In genomic region chr12:6336859-6337744, GRCh38 we compare ENCODE assay signal across 9 cellular contexts. TPM values are rescaled to one million over a fixed set of nuclear protein-coding genes. Genes with fewer than 3 reads are reported as not detected.
DNase-seq lines count a peak whose midpoint lies in the region; TF ChIP-seq lines count a peak whose summit lies in the region.
"Had no signal": no experiment of that assay in that cellular context is flagged by ENCODE, and none has a peak within 500 bp of the region (broad histone marks: within the 10 kb centered on the region; RNA-seq: fewer than 3 reads in every experiment).

No MANE protein-coding gene starts in this region.

- TF ChIP-seq CTCF in BJ (IDR thresholded peaks at IDR 0.05; ENCODE audit: insufficient read depth, low read depth, low read length) (no peak), Loucy (conservative IDR thresholded peaks at IDR 0.05; ENCODE audit: low read length) (no peak), left ventricle myocardium inferior (IDR thresholded peaks at IDR 0.05; ENCODE audit: borderline replicate concordance) (no peak)

- H3K27me3 ChIP-seq in BJ (ENCODE audit: control insufficient read depth, insufficient read depth, low read length) (no peaks in the 10 kb centered on the region), Loucy (ENCODE audit: insufficient read depth, low read length, poor library complexity, severe bottlenecking) (peaks cover 11% of the 10 kb centered on the region), left ventricle myocardium inferior (ENCODE audit: low read depth) (no peaks in the 10 kb centered on the region)

- peaks cover 96% of the 10 kb centered on the region for H3K79me2 ChIP-seq in Loucy (ENCODE audit: insufficient read depth, low read length)

- H3K4me3 ChIP-seq in BJ (ENCODE audit: low read depth, low read length) (peak overlapping the region; percentile 32), Loucy (ENCODE audit: low read length, poor library complexity, severe bottlenecking) (peak overlapping the region; percentile 94), left ventricle myocardium inferior (peak overlapping the region; percentile 90)

- DNase-seq in BJ (ENCODE audit: low read depth), result no peak
- peak; percentile 56 for DNase-seq in activated T-helper 1 cell treated with Interleukin-2 at 50 U/mL for 16 hours (ENCODE audit: low read depth)
- DNase-seq in left ventricle myocardium inferior, result no peak
- peak; percentile 58 for DNase-seq in stimulated activated CD8-positive, alpha-beta memory T cell treated with anti-CD3 and anti-CD28 coated beads, Interleukin-12 subunit alpha, Interleukin-12 subunit beta, amount 100 ng/mL, for 4 hours (ENCODE audit: low read depth)
- DNase-seq in glomerular visceral epithelial cell (ENCODE audit: extremely low spot score), result no peak
- DNase-seq in HuH-7.5 (ENCODE audit: low spot score), result no peak
- DNase-seq in hippocampal formation (lab: John Stamatoyannopoulos, UW), result no peak

- H3K9me2 ChIP-seq in Loucy (replicated peaks; ENCODE audit: low read depth, low read length), result no peaks in the 10 kb centered on the region

- peaks cover 11% of the 10 kb centered on the region; the same call in 1 of the 2 replicates for H3F3A ChIP-seq in Loucy (ENCODE audit: low read depth)

- no peaks in the 10 kb centered on the region for H3K9me3 ChIP-seq in Loucy (ENCODE audit: insufficient read depth, low read depth, low read length)
- H3K9me3 ChIP-seq in left ventricle myocardium inferior (replicated peaks), result no peaks in the 10 kb centered on the region

- H3K4me1 ChIP-seq in Loucy (ENCODE audit: insufficient read depth, low read length, poor library complexity, severe bottlenecking) (peaks cover 50% of the 10 kb centered on the region), left ventricle myocardium inferior (peaks cover 93% of the 10 kb centered on the region)

- no peak overlapping the region for H2AFZ ChIP-seq in Loucy (ENCODE audit: low read length)

- H3K36me3 ChIP-seq in BJ (ENCODE audit: control insufficient read depth, insufficient read depth, low read length) (peaks cover 15% of the 10 kb centered on the region), Loucy (ENCODE audit: insufficient read depth, low read length) (peaks cover 28% of the 10 kb centered on the region; the same call in 1 of the 2 replicates), left ventricle myocardium inferior (peaks cover 26% of the 10 kb centered on the region)

- peaks cover 64% of the 10 kb centered on the region for H4K20me1 ChIP-seq in Loucy (ENCODE audit: insufficient read depth, low read length, poor library complexity, severe bottlenecking)

- CTCF ChIA-PET in BJ (lab: Yijun Ruan, JAX), result interaction anchor here (1.1 to 4.2 kb wide), 6 partner anchors 11 to 128 kb away, joined by 3 to 22 read pairs (median 10); partner anchors contain the start of gene LTBR

- intact Hi-C loops in left ventricle myocardium inferior (cut with micrococcal nuclease), result loop anchor here (10.0 kb wide), 1 partner anchor 48 kb away; the partner anchor contains the start of gene LTBR

- POLR2A ChIA-PET in BJ (lab: Charles Lee), result interaction anchor here (0.6 to 2.2 kb wide), 4 partner anchors 8 to 197 kb away, joined by 5 to 23 read pairs (median 10); partner anchors contain the start of gene GAPDH

- H3K9ac ChIP-seq in Loucy (ENCODE audit: low read depth, low read length, poor library complexity, severe bottlenecking), result peak overlapping the region; percentile 100

- H3K4me2 ChIP-seq in Loucy (ENCODE audit: low read depth, low read length, poor library complexity, severe bottlenecking), result peak overlapping the region; percentile 100

- H3K27ac ChIP-seq in left ventricle myocardium inferior (replicated peaks), result peak overlapping the region; percentile 99

RNA-seq across cellular contexts. Expression of gene TNFRSF1A, which starts 4.8 kb away (rescaled TPM):
- 170 and 217 TPM in 2 replicates for polyA plus RNA-seq in BJ (2011; rRNA removed)
- 134 and 147 TPM in 2 replicates for polyA minus RNA-seq in BJ (2011; rRNA and poly(A)+ RNA removed)
- total RNA-seq in left ventricle myocardium inferior, result 45.6 TPM

RNA-seq across cellular contexts. Expression of gene PLEKHG6, which starts 26.6 kb away (rescaled TPM):
- polyA plus RNA-seq in BJ (2011; rRNA removed), result 0.10 TPM in 1 of 2 replicates, not detected in the other
- polyA minus RNA-seq in BJ (2011; rRNA and poly(A)+ RNA removed), result 0.43 TPM in 1 of 2 replicates, not detected in the other
- 0.08 TPM for total RNA-seq in left ventricle myocardium inferior
- polyA plus RNA-seq: neural cell had no signal

RNA-seq across cellular contexts. Expression of gene SCNN1A, which starts 38.3 kb away (rescaled TPM):
- polyA plus RNA-seq in BJ (2011; rRNA removed), result 0.18 and 0.36 TPM in 2 replicates
- 0.57 TPM in 1 of 2 replicates, not detected in the other for polyA minus RNA-seq in BJ (2011; rRNA and poly(A)+ RNA removed)
- 0.22 TPM for total RNA-seq in left ventricle myocardium inferior
- polyA plus RNA-seq: neural cell had no signal

RNA-seq across cellular contexts. Expression of gene LTBR, which starts 46.9 kb away (rescaled TPM):
- polyA plus RNA-seq in BJ (2011; rRNA removed), result 23.4 and 67.2 TPM in 2 replicates
- polyA minus RNA-seq in BJ (2011; rRNA and poly(A)+ RNA removed), result 20.7 and 23.3 TPM in 2 replicates
- total RNA-seq in left ventricle myocardium inferior, result 23.5 TPM
- polyA plus RNA-seq: neural cell had no signal

Comparison
In these comparisons a context has a peak if more than half of its experiments do, and no peak if none do; other contexts are left out.
1. DNase-seq: peak in activated T-helper 1 cell treated with Interleukin-2 at 50 U/mL for 16 hours (single experiment) and stimulated activated CD8-positive, alpha-beta memory T cell treated with anti-CD3 and anti-CD28 coated beads, Interleukin-12 subunit alpha, Interleukin-12 subunit beta, amount 100 ng/mL, for 4 hours (single experiment); none in BJ (single experiment), left ventricle myocardium inferior (single experiment), glomerular visceral epithelial cell (single experiment), HuH-7.5 (single experiment) and hippocampal formation (0 of 2).
2. H3K4me3 ChIP-seq: peak in every context shown above with its lines; median percentile 94 in Loucy; 90 in left ventricle myocardium inferior; 32 in BJ.